ENCODE assay signal across 21 cellular contexts in genomic region chr1:201676651-201677050, GRCh38.
DNase-seq lines count a peak whose midpoint lies in the region; ATAC-seq and TF ChIP-seq lines count a peak whose summit lies in the region.
"Had no signal": no experiment of that assay in that cellular context is flagged by ENCODE, and none has a peak within 500 bp of the region (broad histone marks: within the 10 kb centered on the region; RNA-seq: fewer than 3 reads in every experiment).

No MANE protein-coding gene starts in this region.

- H3K4me1 ChIP-seq in cardiac muscle cell (ENCODE audit: low read depth), result peaks cover 25% of the 10 kb centered on the region
- peaks cover 36 to 52% (median 44%) of the 10 kb centered on the region in 4 donors for H3K4me1 ChIP-seq in esophagus muscularis mucosa
- H3K4me1 ChIP-seq in upper lobe of right lung, result peaks cover 18% of the 10 kb centered on the region

- H3K4me3 ChIP-seq in cardiac muscle cell (no peak overlapping the region), esophagus muscularis mucosa (peak overlapping the region in 1 of 4 donors; percentile 3), upper lobe of right lung (no peak overlapping the region)

- no peak overlapping the region for H3K27ac Mint-ChIP-seq in nephron progenitor cell

- peaks cover 28% of the 10 kb centered on the region for H3K27me3 Mint-ChIP-seq in nephron progenitor cell (ENCODE audit: low read depth, poor library complexity)

- no peak for TF ChIP-seq POLR2A in esophagus muscularis mucosa (IDR thresholded peaks at IDR 0.05; ENCODE audit: low read depth)

- intact Hi-C loops in cardiac septum (cut with DNase I), result no loop called here
- intact Hi-C loops in esophagus muscularis mucosa (cut with DNase I), result no loop called here
- intact Hi-C loops in upper lobe of right lung (cut with DNase I), result no loop called here

- peak overlapping the region; percentile 18 for H3K4me3 Mint-ChIP-seq in nephron progenitor cell

- H3K9me3 Mint-ChIP-seq in nephron progenitor cell, result peaks cover 7% of the 10 kb centered on the region

- no peaks in the 10 kb centered on the region for H3K36me3 Mint-ChIP-seq in nephron progenitor cell (ENCODE audit: low read depth)

- peaks cover 74% of the 10 kb centered on the region for H3K4me1 Mint-ChIP-seq in nephron progenitor cell

- no peak for ATAC-seq in upper lobe of right lung
- ATAC-seq in HG03280 (IDR thresholded peaks at IDR 0.05; ENCODE audit: unreplicated experiment), result no peak
- ATAC-seq in stimulated activated naive CD8-positive, alpha-beta T cell treated with anti-CD3 and anti-CD28 coated beads, Interleukin-15, Interleukin-2, amounts not matched to agents 100 U/mL and 50 U/mL, for 24 hours, result no peak

- H3K27ac ChIP-seq in cardiac muscle cell, result peak overlapping the region; percentile 71
- H3K27ac ChIP-seq in esophagus muscularis mucosa (replicated peaks in 1 of 4), result peak overlapping the region; percentile 38 to 72 (median 52)
- peak overlapping the region; percentile 60 for H3K27ac ChIP-seq in upper lobe of right lung
- H3K27ac ChIP-seq: 22Rv1, C4-2B, VCaP had no signal

- H3K27me3 ChIP-seq in cardiac muscle cell (no peaks in the 10 kb centered on the region), esophagus muscularis mucosa (no peaks in the 10 kb centered on the region), upper lobe of right lung (no peaks in the 10 kb centered on the region)

- no peak for DNase-seq in cardiac muscle cell (ENCODE audit: low read depth in 1 of 2, low spot score in 1 of 2)
- no peak for DNase-seq in cardiac septum (ENCODE audit: low spot score)
- no peak for DNase-seq in esophagus muscularis mucosa (ENCODE audit: extremely low spot score)
- DNase-seq in nephron progenitor cell, result no peak
- no peak for DNase-seq in upper lobe of right lung
- DNase-seq in NCI-H2227 treated with DMSO at 0.1 percent for 48 hours (lab: John Stamatoyannopoulos, UW), result no peak
- DNase-seq in stimulated activated naive CD8-positive, alpha-beta T cell treated with anti-CD3 and anti-CD28 coated beads, Interleukin-15, Interleukin-2, amounts not matched to agents 100 U/mL and 50 U/mL, for 24 hours, result no peak
- DNase-seq: activated CD4-positive, alpha-beta T cell treated with anti-CD3 and anti-CD28 coated beads, Interleukin-2, amount 50 U/mL, for 48 hours; activated naive CD4-positive, alpha-beta T cell treated with anti-CD3 and anti-CD28 coated beads, Interleukin-2, amount 50 U/mL, for 16 hours; activated T-cell treated with anti-CD3 and anti-CD28 coated beads, Interleukin-2, amount 50 U/mL, for 1 hour; effector memory CD4-positive, alpha-beta T cell; GOT3; Karpas-422; left cardiac atrium; NCI-H1417; NCI-H2171; RPMI8226 had no signal

- no peaks in the 10 kb centered on the region for H3K9me3 ChIP-seq in cardiac muscle cell (ENCODE audit: low read depth)
- H3K9me3 ChIP-seq in esophagus muscularis mucosa, result no peaks in the 10 kb centered on the region
- no peaks in the 10 kb centered on the region for H3K9me3 ChIP-seq in upper lobe of right lung

- no peak for TF ChIP-seq EP300 in esophagus muscularis mucosa (IDR thresholded peaks at IDR 0.05)

- 67% methylated on average over 4 of the region's 4 CpGs for WGBS in esophagus muscularis mucosa

- TF ChIP-seq CTCF in cardiac muscle cell (IDR thresholded peaks at IDR 0.05; ENCODE audit: low read depth, low read length) (no peak), esophagus muscularis mucosa (IDR thresholded peaks at IDR 0.05) (no peak), nephron progenitor cell (IDR thresholded peaks at IDR 0.05) (no peak), upper lobe of right lung (IDR thresholded peaks at IDR 0.05) (no peak)

- H3K36me3 ChIP-seq in cardiac muscle cell, result no peaks in the 10 kb centered on the region
- no peaks in the 10 kb centered on the region for H3K36me3 ChIP-seq in esophagus muscularis mucosa
- no peaks in the 10 kb centered on the region for H3K36me3 ChIP-seq in upper lobe of right lung
